11 cellular contexts compared by ENCODE assay signal in the genomic region with DNA sequence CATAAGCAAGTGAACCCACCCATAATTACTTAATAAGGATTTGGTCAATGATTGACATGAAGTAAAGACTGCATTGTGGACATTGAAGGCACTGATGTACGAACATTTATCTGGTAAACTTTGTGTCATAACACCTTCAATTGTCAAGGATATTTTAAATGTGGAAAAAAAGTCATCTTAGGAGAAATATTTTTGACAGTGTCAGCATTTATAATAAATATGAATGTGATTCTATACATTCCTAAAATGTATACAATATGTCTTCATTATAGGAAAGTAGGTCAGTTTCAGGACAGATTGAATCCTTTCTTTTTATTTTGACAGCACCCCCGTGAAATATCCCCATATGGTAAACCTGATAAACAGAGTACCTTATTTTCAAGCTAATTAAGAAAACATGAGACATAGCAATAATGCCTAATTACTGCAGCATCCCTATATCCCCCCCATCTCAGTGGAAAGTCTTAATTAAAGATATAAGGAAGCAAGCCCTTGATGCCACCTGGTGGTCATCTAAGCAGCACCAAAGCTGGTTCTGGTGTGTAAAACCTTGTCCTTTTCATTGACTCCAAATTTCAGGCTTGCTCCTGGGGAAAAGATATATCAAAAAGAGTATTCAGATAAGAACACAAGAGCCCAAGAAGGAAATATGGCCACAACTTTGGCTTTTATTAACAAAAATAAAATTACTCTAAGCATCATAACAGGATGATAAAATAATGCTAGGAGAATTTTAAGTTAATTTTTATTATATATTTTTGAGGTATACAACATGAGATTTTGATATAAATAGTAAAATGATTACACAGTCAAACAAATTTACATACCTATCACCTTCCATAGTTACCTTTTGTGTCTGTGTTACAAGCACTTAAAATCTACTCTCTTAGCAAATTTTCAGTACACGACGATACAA.
DNase-seq lines count a peak whose midpoint lies in the region; ATAC-seq, FAIRE-seq and TF ChIP-seq lines count a peak whose summit lies in the region.
"Had no signal": no experiment of that assay in that cellular context is flagged by ENCODE, and none has a peak within 500 bp of the region (broad histone marks: within the 10 kb centered on the region; RNA-seq: fewer than 3 reads in every experiment).

No MANE protein-coding gene starts in this region.

- H3K9ac ChIP-seq in SK-N-MC (ENCODE audit: insufficient read length): no peak overlapping the region

- no peaks in the 10 kb centered on the region for H4K20me1 ChIP-seq in hepatocyte (ENCODE audit: insufficient read depth, poor library complexity, severe bottlenecking)

- H3K4me3 Mint-ChIP-seq in stimulated activated effector memory CD8-positive, alpha-beta T cell treated with anti-CD3 and anti-CD28 coated beads, Interleukin-12 subunit alpha, Interleukin-12 subunit beta, amount 100 ng/mL, for 72 hours: no peak overlapping the region
- H3K4me3 Mint-ChIP-seq: naive B cell had no signal

- no peak overlapping the region for H3K4me2 ChIP-seq in hepatocyte

- no peaks in the 10 kb centered on the region for H3K4me1 Mint-ChIP-seq in stimulated activated effector memory CD8-positive, alpha-beta T cell treated with anti-CD3 and anti-CD28 coated beads, Interleukin-12 subunit alpha, Interleukin-12 subunit beta, amount 100 ng/mL, for 72 hours
- H3K4me1 Mint-ChIP-seq: naive B cell had no signal

- H3K27me3 ChIP-seq in hepatocyte: no peaks in the 10 kb centered on the region

- no peaks in the 10 kb centered on the region for H3K4me1 ChIP-seq in hepatocyte (ENCODE audit: insufficient read depth)

- DNase-seq in AG10803 (ENCODE audit: low read depth): peak; percentile 1
- DNase-seq in GM20000 (ENCODE audit: low spot score): peak; percentile 5
- peak; percentile 8 for DNase-seq in SK-N-MC (ENCODE audit: low read depth, low spot score)
- DNase-seq in hepatocyte (ENCODE audit: low spot score): peak; percentile 37
- no peak for DNase-seq in stimulated activated naive CD4-positive, alpha-beta T cell treated with Interleukin-2 at 50 U/mL for 16 hours (lab: John Stamatoyannopoulos, UW)
- DNase-seq in DMS153 (lab: John Stamatoyannopoulos, UW): no peak
- no peak for DNase-seq in stimulated activated effector memory CD8-positive, alpha-beta T cell treated with anti-CD3 and anti-CD28 coated beads, Interleukin-12 subunit alpha, Interleukin-12 subunit beta, amount 100 ng/mL, for 72 hours (ENCODE audit: low spot score in 2 of 2)
- no peak for DNase-seq in frontal cortex (ENCODE audit: low spot score in 2 of 2)
- DNase-seq: activated gamma-delta T cell, naive B cell, NCI-H226 had no signal

- H3K27ac Mint-ChIP-seq in stimulated activated effector memory CD8-positive, alpha-beta T cell treated with anti-CD3 and anti-CD28 coated beads, Interleukin-12 subunit alpha, Interleukin-12 subunit beta, amount 100 ng/mL, for 72 hours: no peak overlapping the region
- H3K27ac Mint-ChIP-seq: naive B cell had no signal

- no peaks in the 10 kb centered on the region for H3K36me3 Mint-ChIP-seq in stimulated activated effector memory CD8-positive, alpha-beta T cell treated with anti-CD3 and anti-CD28 coated beads, Interleukin-12 subunit alpha, Interleukin-12 subunit beta, amount 100 ng/mL, for 72 hours
- H3K36me3 Mint-ChIP-seq: naive B cell had no signal

- no peaks in the 10 kb centered on the region for H3K9me2 ChIP-seq in hepatocyte (replicated peaks; ENCODE audit: insufficient read depth)

- TF ChIP-seq CTCF in AG10803 (conservative IDR thresholded peaks at IDR 0.05; ENCODE audit: low read length): 0 out of 2 replicates have a peak, but pooled peaks have one; percentile 6
- TF ChIP-seq CTCF in GM20000 (IDR thresholded peaks at IDR 0.05; ENCODE audit: extremely low read depth, missing control alignments): peak; percentile 31
- peak; percentile 50 for TF ChIP-seq CTCF in hepatocyte (IDR thresholded peaks at IDR 0.05; ENCODE audit: poor library complexity)

- H3K36me3 ChIP-seq in SK-N-MC (ENCODE audit: insufficient read depth, low read length) (no peaks in the 10 kb centered on the region), hepatocyte (replicated peaks; ENCODE audit: insufficient read depth, low read depth) (no peaks in the 10 kb centered on the region)

- H3K4me3 ChIP-seq in AG10803 (ENCODE audit: low read length) (no peak overlapping the region), SK-N-MC (no peak overlapping the region), hepatocyte (no peak overlapping the region)

- WGBS in hepatocyte (ENCODE audit: low lambda C conversion rate, missing lambda C conversion rate): 71% methylated on average over 4 of the region's 4 CpGs

- no peak for ATAC-seq in stimulated activated effector memory CD8-positive, alpha-beta T cell treated with anti-CD3 and anti-CD28 coated beads, Interleukin-12 subunit alpha, Interleukin-12 subunit beta, amount 100 ng/mL, for 72 hours

- H3K9me3 ChIP-seq in SK-N-MC (ENCODE audit: low read depth, low read length): no peaks in the 10 kb centered on the region
- no peaks in the 10 kb centered on the region for H3K9me3 ChIP-seq in hepatocyte (ENCODE audit: low read depth)

- FAIRE-seq in frontal cortex (lab: Jason Lieb, UNC): no peak

- H3K27ac ChIP-seq in SK-N-MC (no peak overlapping the region), hepatocyte (no peak overlapping the region)

- no peaks in the 10 kb centered on the region for H3K79me2 ChIP-seq in hepatocyte

- no peak overlapping the region for H2AFZ ChIP-seq in hepatocyte

- peaks cover 8% of the 10 kb centered on the region for H3K9me3 Mint-ChIP-seq in stimulated activated effector memory CD8-positive, alpha-beta T cell treated with anti-CD3 and anti-CD28 coated beads, Interleukin-12 subunit alpha, Interleukin-12 subunit beta, amount 100 ng/mL, for 72 hours
- H3K9me3 Mint-ChIP-seq: naive B cell had no signal

Comparison
In these comparisons a context has a peak if more than half of its experiments do, and no peak if none do; other contexts are left out.
1. DNase-seq: peak in AG10803 (single experiment), GM20000 (single experiment), SK-N-MC (single experiment) and hepatocyte (single experiment); none in stimulated activated naive CD4-positive, alpha-beta T cell treated with Interleukin-2 at 50 U/mL for 16 hours (single experiment), DMS153 (single experiment), stimulated activated effector memory CD8-positive, alpha-beta T cell treated with anti-CD3 and anti-CD28 coated beads, Interleukin-12 subunit alpha, Interleukin-12 subunit beta, amount 100 ng/mL, for 72 hours (0 of 2) and frontal cortex (0 of 2).
2. Peak in every context shown above with its lines, with median percentiles within 50 percentile points of each other: CTCF ChIP-seq.